12 cellular contexts compared by ENCODE assay signal in the genomic region with DNA sequence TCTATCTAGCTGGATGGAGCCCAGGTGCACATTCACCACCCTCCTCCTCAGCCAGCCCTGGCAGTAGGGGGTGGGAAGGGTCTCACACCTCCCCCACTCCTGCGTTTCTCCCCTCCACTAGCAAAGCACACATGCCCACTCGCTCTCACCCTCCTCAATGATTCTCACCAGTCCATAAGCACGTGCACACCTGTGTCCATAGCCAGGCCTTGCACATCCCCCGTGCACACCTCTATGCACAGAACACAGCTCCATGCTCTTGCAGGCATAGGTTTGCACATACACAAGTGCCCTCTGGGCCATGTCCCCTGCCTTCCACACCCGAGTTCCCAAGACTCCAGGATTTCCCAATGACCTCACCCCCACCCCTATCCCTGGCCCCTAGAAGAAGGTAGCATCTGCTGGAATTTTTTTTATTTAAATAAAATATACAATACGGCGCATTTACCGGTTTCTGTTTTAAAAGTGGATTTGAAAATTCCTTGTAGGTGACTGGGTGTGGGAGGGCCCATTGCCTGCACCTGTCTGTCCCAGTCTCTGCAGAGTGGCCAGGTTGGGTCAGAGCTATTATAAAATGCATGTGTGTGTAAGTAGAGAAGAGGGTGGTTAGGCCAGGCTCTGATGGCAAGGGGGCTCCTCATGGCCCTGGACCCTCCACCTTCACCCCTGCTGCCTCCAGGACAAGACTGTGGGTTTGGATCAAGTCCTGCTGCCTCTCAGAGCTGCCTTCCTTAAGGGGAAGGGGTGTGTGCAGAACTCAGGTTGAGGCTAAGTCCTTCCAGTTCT. TPM values are rescaled to one million over a fixed set of nuclear protein-coding genes. Genes with fewer than 3 reads are reported as not detected.
"Had no signal": no experiment of that assay in that cellular context is flagged by ENCODE, and none has a peak within 500 bp of the region (broad histone marks: within the 10 kb centered on the region; RNA-seq: fewer than 3 reads in every experiment).

No MANE protein-coding gene starts in this region.

- H3K27ac Mint-ChIP-seq: activated naive CD4-positive, alpha-beta T cell treated with anti-CD3 and anti-CD28 coated beads, Interleukin-2, amount 50 U/mL, for 72 hours had no signal

- H3K9me3 Mint-ChIP-seq: activated naive CD4-positive, alpha-beta T cell treated with anti-CD3 and anti-CD28 coated beads, Interleukin-2, amount 50 U/mL, for 72 hours had no signal

- DNase-seq: activated CD4-positive, alpha-beta T cell treated with anti-CD3 and anti-CD28 coated beads, Interleukin-2, amount 50 U/mL, for 4 hours; activated T-cell treated with anti-CD3 and anti-CD28 coated beads, Interleukin-2, amount 50 U/mL, for 1 hour; amniotic stem cell; foreskin melanocyte; left lung; stimulated activated CD4-positive, alpha-beta T cell treated with anti-CD3 and anti-CD28 coated beads, Interleukin-1b, Interleukin-23, amount 100 ng/mL, for 48 hours; stimulated activated naive CD4-positive, alpha-beta T cell; T-helper 2 cell had no signal

- ATAC-seq: left lung, upper lobe of right lung had no signal

- H3K27ac ChIP-seq: heart left ventricle, left lung, upper lobe of right lung had no signal

- H3K36me3 Mint-ChIP-seq: activated naive CD4-positive, alpha-beta T cell treated with anti-CD3 and anti-CD28 coated beads, Interleukin-2, amount 50 U/mL, for 72 hours had no signal

RNA-seq across cellular contexts. Expression of gene HCN4, which starts 49.1 kb away (rescaled TPM):
- total RNA-seq: endothelial cell of umbilical vein had no signal
